ENCODE assay signal across 8 cellular contexts in genomic region chr18:67199993-67200617, GRCh38.
DNase-seq lines count a peak whose midpoint lies in the region; ATAC-seq and TF ChIP-seq lines count a peak whose summit lies in the region.

No MANE protein-coding gene starts in this region.

- TF ChIP-seq CTCF in A673 (conservative IDR thresholded peaks at IDR 0.05; ENCODE audit: low read depth, low read length) = peak; percentile 71
- peak; percentile 55 for TF ChIP-seq CTCF in GM12873 (IDR thresholded peaks at IDR 0.05; ENCODE audit: insufficient read depth, low read depth, low read length, missing control alignments)
- TF ChIP-seq CTCF in MM.1S (IDR thresholded peaks at IDR 0.05; ENCODE audit: low read length) = peak; percentile 55
- peak; percentile 77 for TF ChIP-seq CTCF in RWPE2 (IDR thresholded peaks at IDR 0.05; ENCODE audit: poor library complexity, severe bottlenecking)
- peak; percentile 60 for TF ChIP-seq CTCF in fibroblast of mammary gland (conservative IDR thresholded peaks at IDR 0.05; ENCODE audit: control insufficient read depth, insufficient read depth, low read depth, low read length)
- peak; percentile 27 for TF ChIP-seq CTCF in parathyroid adenoma (IDR thresholded peaks at IDR 0.05)

- H3K4me3 ChIP-seq in A673 (ENCODE audit: low read depth, low read length, poor library complexity, severe bottlenecking) (no peak overlapping the region), MM.1S (ENCODE audit: low read length) (no peak overlapping the region), RWPE2 (ENCODE audit: severe bottlenecking) (no peak overlapping the region), fibroblast of mammary gland (ENCODE audit: control insufficient read depth, low read depth, low read length) (no peak overlapping the region), parathyroid adenoma (ENCODE audit: low read depth, low read length) (no peak overlapping the region)

- H3K4me1 ChIP-seq in A673 (ENCODE audit: insufficient read depth, low read length, poor library complexity, severe bottlenecking) = peaks cover 5% of the 10 kb centered on the region
- no peaks in the 10 kb centered on the region for H3K4me1 ChIP-seq in MM.1S (ENCODE audit: low read length)
- H3K4me1 ChIP-seq in RWPE2 (ENCODE audit: insufficient read depth, poor library complexity, severe bottlenecking) = no peaks in the 10 kb centered on the region
- H3K4me1 ChIP-seq in parathyroid adenoma = no peaks in the 10 kb centered on the region

- no peak overlapping the region for H3K9ac ChIP-seq in MM.1S (ENCODE audit: low read length)
- no peak overlapping the region for H3K9ac ChIP-seq in parathyroid adenoma

- intact Hi-C loops in A673 (cut with micrococcal nuclease; ENCODE audit: unreplicated experiment) = loop anchor here (1.0 to 10.0 kb wide), 2 partner anchors 96 to 1265 kb away; no protein-coding TSS in a partner anchor

- no peak overlapping the region for H2AFZ ChIP-seq in MM.1S (ENCODE audit: low read length)
- H2AFZ ChIP-seq in parathyroid adenoma = no peak overlapping the region

- no peaks in the 10 kb centered on the region for H3K36me3 ChIP-seq in A673 (ENCODE audit: insufficient read depth, low read length, poor library complexity, severe bottlenecking)
- H3K36me3 ChIP-seq in MM.1S (replicated peaks; ENCODE audit: insufficient read depth, low read length) = no peaks in the 10 kb centered on the region
- H3K36me3 ChIP-seq in RWPE2 (ENCODE audit: low read depth) = no peaks in the 10 kb centered on the region
- no peaks in the 10 kb centered on the region for H3K36me3 ChIP-seq in parathyroid adenoma (ENCODE audit: control insufficient read depth, insufficient read depth, low read length)

- H3K4me2 ChIP-seq in MM.1S (ENCODE audit: low read depth, low read length) (no peak overlapping the region), parathyroid adenoma (ENCODE audit: low read length) (no peak overlapping the region)

- POLR2A ChIA-PET in A673 (lab: Charles Lee; ENCODE audit: low non-redundant PET) = no interaction called here

- ATAC-seq in HG02588 (IDR thresholded peaks at IDR 0.05; ENCODE audit: unreplicated experiment) (peak; percentile 96), RWPE2 (ENCODE audit: low read depth) (peak; percentile 82)

- DNase-seq in A673 (ENCODE audit: low spot score) (peak; percentile 73), MM.1S (peak; percentile 75), RWPE2 (ENCODE audit: low spot score) (no peak), fibroblast of mammary gland (ENCODE audit: low read depth) (peak; percentile 76)
- DNase-seq in activated effector memory CD4-positive, alpha-beta T cell treated with Interleukin-2 at 50 U/mL for 16 hours = no peak

- H4K20me1 ChIP-seq in MM.1S (ENCODE audit: insufficient read depth, low read length) = no peaks in the 10 kb centered on the region

- BruUV-seq in A673 (replicated peaks; lab: Mats Ljungman, UMichigan) = no TSS peak

- no peaks in the 10 kb centered on the region for H3K79me2 ChIP-seq in MM.1S (ENCODE audit: low read length)
- H3K79me2 ChIP-seq in parathyroid adenoma = no peaks in the 10 kb centered on the region

- H3K9me3 ChIP-seq in A673 (ENCODE audit: low read depth, low read length, poor library complexity, severe bottlenecking) = no peaks in the 10 kb centered on the region
- no peaks in the 10 kb centered on the region for H3K9me3 ChIP-seq in MM.1S (replicated peaks; ENCODE audit: insufficient read depth, low read length)
- H3K9me3 ChIP-seq in RWPE2 (ENCODE audit: severe bottlenecking) = no peaks in the 10 kb centered on the region
- no peaks in the 10 kb centered on the region for H3K9me3 ChIP-seq in parathyroid adenoma (ENCODE audit: control insufficient read depth, low read length)

- H3K27ac ChIP-seq in A673 (ENCODE audit: low read depth, low read length, poor library complexity, severe bottlenecking) (no peak overlapping the region), MM.1S (ENCODE audit: low read length) (no peak overlapping the region), RWPE2 (ENCODE audit: poor library complexity, severe bottlenecking) (no peak overlapping the region), parathyroid adenoma (no peak overlapping the region)

- H3F3A ChIP-seq in MM.1S (ENCODE audit: insufficient read depth, low read length) = no peaks in the 10 kb centered on the region

- no peaks in the 10 kb centered on the region for H3K27me3 ChIP-seq in A673 (replicated peaks; ENCODE audit: insufficient read depth, low read depth, low read length, poor library complexity)
- no peaks in the 10 kb centered on the region for H3K27me3 ChIP-seq in MM.1S (replicated peaks; ENCODE audit: insufficient read depth, low read length)
- peaks cover 2% of the 10 kb centered on the region for H3K27me3 ChIP-seq in RWPE2 (ENCODE audit: insufficient read depth, poor library complexity, severe bottlenecking)
- no peaks in the 10 kb centered on the region for H3K27me3 ChIP-seq in parathyroid adenoma (ENCODE audit: control insufficient read depth, insufficient read depth, low read length)

- H3K9me2 ChIP-seq in MM.1S (replicated peaks; ENCODE audit: insufficient read depth, low read length) = no peaks in the 10 kb centered on the region

- CTCF ChIA-PET in A673 (lab: Charles Lee) = interaction anchor here (0.7 kb wide), 1 partner anchor 97 kb away, joined by 3 read pairs; no protein-coding TSS in a partner anchor

Comparison
In these comparisons a context has a peak if more than half of its experiments do, and no peak if none do; other contexts are left out.
1. DNase-seq: peak in A673 (single experiment), MM.1S (single experiment) and fibroblast of mammary gland (single experiment); none in RWPE2 (single experiment) and activated effector memory CD4-positive, alpha-beta T cell treated with Interleukin-2 at 50 U/mL for 16 hours (single experiment).
2. CTCF ChIP-seq: peak in every context shown above with its lines; median percentile 77 in RWPE2; 71 in A673; 60 in fibroblast of mammary gland; 55 in GM12873; 55 in MM.1S; 27 in parathyroid adenoma.